ENCODE assay signal across 8 cellular contexts in genomic region chr20:34871966-34872603, GRCh38. TPM values are rescaled to one million over a fixed set of nuclear protein-coding genes. Genes with fewer than 3 reads are reported as not detected.
DNase-seq lines count a peak whose midpoint lies in the region; ATAC-seq, FAIRE-seq and TF ChIP-seq lines count a peak whose summit lies in the region.

No MANE protein-coding gene starts in this region.

- no peaks in the 10 kb centered on the region for H3K27me3 Mint-ChIP-seq in T-helper 2 cell treated with Interferon-gamma antibody and Interleukin-4, amounts not matched to agents 5 μg/mL and 100 μg/mL, for 36 hours (ENCODE audit: low read depth)
- peaks cover 2% of the 10 kb centered on the region for H3K27me3 Mint-ChIP-seq in activated T-helper 2 cell treated with anti-CD3 and anti-CD28 coated beads, Interferon-gamma antibody, Interleukin-2, Interleukin-4, amounts not matched to agents 10 μg/mL and 5 μg/mL and 100 μg/mL, durations not matched to agents 14 hours and 24 hours and 36 hours (ENCODE audit: low read depth)

- no peaks in the 10 kb centered on the region for H3K36me3 ChIP-seq in kidney (ENCODE audit: control insufficient read depth in 1 of 2, insufficient read depth in 2 of 2, low read length in 2 of 2)

- H3K36me3 Mint-ChIP-seq in T-helper 2 cell treated with Interferon-gamma antibody and Interleukin-4, amounts not matched to agents 5 μg/mL and 100 μg/mL, for 36 hours (ENCODE audit: low read depth) = no peaks in the 10 kb centered on the region
- no peaks in the 10 kb centered on the region for H3K36me3 Mint-ChIP-seq in activated T-helper 2 cell treated with anti-CD3 and anti-CD28 coated beads, Interferon-gamma antibody, Interleukin-2, Interleukin-4, amounts not matched to agents 10 μg/mL and 5 μg/mL and 100 μg/mL, durations not matched to agents 14 hours and 24 hours and 36 hours (ENCODE audit: low read depth)

- peak overlapping the region; percentile 76 for H3K4me3 Mint-ChIP-seq in T-helper 2 cell treated with Interferon-gamma antibody and Interleukin-4, amounts not matched to agents 5 μg/mL and 100 μg/mL, for 36 hours
- peak overlapping the region; percentile 75 for H3K4me3 Mint-ChIP-seq in activated T-helper 2 cell treated with anti-CD3 and anti-CD28 coated beads, Interferon-gamma antibody, Interleukin-2, Interleukin-4, amounts not matched to agents 10 μg/mL and 5 μg/mL and 100 μg/mL, durations not matched to agents 14 hours and 24 hours and 36 hours (ENCODE audit: low read depth)

- peak overlapping the region; percentile 56 to 76 for H3K9ac ChIP-seq in kidney (ENCODE audit: low read length in 2 of 2)

- peaks cover 13 to 27% of the 10 kb centered on the region in 2 donors for H3K4me1 ChIP-seq in kidney (ENCODE audit: control insufficient read depth in 1 of 2, insufficient read depth in 1 of 2, low read depth in 1 of 2, low read length in 2 of 2)

- FAIRE-seq in kidney (lab: Jason Lieb, UNC) = no peak

- no peaks in the 10 kb centered on the region for H3K9me3 Mint-ChIP-seq in T-helper 2 cell treated with Interferon-gamma antibody and Interleukin-4, amounts not matched to agents 5 μg/mL and 100 μg/mL, for 36 hours
- H3K9me3 Mint-ChIP-seq in activated T-helper 2 cell treated with anti-CD3 and anti-CD28 coated beads, Interferon-gamma antibody, Interleukin-2, Interleukin-4, amounts not matched to agents 10 μg/mL and 5 μg/mL and 100 μg/mL, durations not matched to agents 14 hours and 24 hours and 36 hours = no peaks in the 10 kb centered on the region

- peaks cover 47% of the 10 kb centered on the region for H3K4me1 Mint-ChIP-seq in T-helper 2 cell treated with Interferon-gamma antibody and Interleukin-4, amounts not matched to agents 5 μg/mL and 100 μg/mL, for 36 hours (ENCODE audit: low read depth)
- H3K4me1 Mint-ChIP-seq in activated T-helper 2 cell treated with anti-CD3 and anti-CD28 coated beads, Interferon-gamma antibody, Interleukin-2, Interleukin-4, amounts not matched to agents 10 μg/mL and 5 μg/mL and 100 μg/mL, durations not matched to agents 14 hours and 24 hours and 36 hours (ENCODE audit: low read depth) = peaks cover 48% of the 10 kb centered on the region

- ATAC-seq in HG03565 (IDR thresholded peaks at IDR 0.05; ENCODE audit: unreplicated experiment) = no peak
- no peak for ATAC-seq in HG03135 (IDR thresholded peaks at IDR 0.05; ENCODE audit: unreplicated experiment)

- intact Hi-C loops in activated T-helper 2 cell treated with anti-CD3 and anti-CD28 coated beads, Interferon-gamma antibody, Interleukin-2, Interleukin-4, amounts not matched to agents 10 μg/mL and 5 μg/mL and 100 μg/mL, durations not matched to agents 14 hours and 24 hours and 36 hours (cut with micrococcal nuclease) = no loop called here
- intact Hi-C loops in kidney (cut with DNase I) = loop anchor here (5.0 kb wide), 1 partner anchor 85 kb away; the partner anchor contains the start of genes GSS and MYH7B

- H3K27ac Mint-ChIP-seq in T-helper 2 cell treated with Interferon-gamma antibody and Interleukin-4, amounts not matched to agents 5 μg/mL and 100 μg/mL, for 36 hours = peak overlapping the region; percentile 55
- H3K27ac Mint-ChIP-seq in activated T-helper 2 cell treated with anti-CD3 and anti-CD28 coated beads, Interferon-gamma antibody, Interleukin-2, Interleukin-4, amounts not matched to agents 10 μg/mL and 5 μg/mL and 100 μg/mL, durations not matched to agents 14 hours and 24 hours and 36 hours = peak overlapping the region; percentile 51

- H3K27ac ChIP-seq in kidney (ENCODE audit: low read depth in 2 of 2, low read length in 2 of 2) (no peak overlapping the region), substantia nigra (ENCODE audit: low read depth, low read length, poor library complexity, severe bottlenecking) (peak overlapping the region; percentile 76)

- no peak for DNase-seq in T-helper 2 cell treated with Interferon-gamma antibody and Interleukin-4, amounts not matched to agents 5 μg/mL and 100 μg/mL, for 36 hours (ENCODE audit: low spot score)
- DNase-seq in T-helper 2 cell = no peak
- no peak for DNase-seq in activated T-helper 2 cell treated with anti-CD3 and anti-CD28 coated beads, Interferon-gamma antibody, Interleukin-2, Interleukin-4, amounts not matched to agents 10 μg/mL and 5 μg/mL and 100 μg/mL, durations not matched to agents 14 hours and 24 hours and 36 hours (ENCODE audit: low spot score)
- no peak for DNase-seq in kidney
- DNase-seq in substantia nigra (lab: John Stamatoyannopoulos, UW) = peak in 1 of 49 donors; percentile 49
- DNase-seq in NCI-H446 (lab: John Stamatoyannopoulos, UW) = no peak

- TF ChIP-seq CTCF in kidney (IDR thresholded peaks at IDR 0.05; ENCODE audit: borderline replicate concordance, extremely low read depth, insufficient read depth) = no peak

- no peaks in the 10 kb centered on the region for H3K9me3 ChIP-seq in kidney (ENCODE audit: control insufficient read depth in 1 of 2, low read length in 2 of 2)

- H3K4me3 ChIP-seq in kidney (ENCODE audit: low read length in 2 of 2) = peak overlapping the region; percentile 73 to 77

RNA-seq across cellular contexts. Expression of gene GGT7, which starts 0.6 kb away (rescaled TPM):
- 13.3 and 13.5 TPM in 2 replicates for total RNA-seq in activated T-helper 2 cell treated with anti-CD3 and anti-CD28 coated beads, Interferon-gamma antibody, Interleukin-2, Interleukin-4, amounts not matched to agents 10 μg/mL and 5 μg/mL and 100 μg/mL, durations not matched to agents 14 hours and 24 hours and 36 hours
- 27.0 TPM for total RNA-seq in kidney
- 24.3 TPM for polyA plus RNA-seq in kidney (ENCODE audit: insufficient read depth, low read depth, low replicate concordance)

RNA-seq across cellular contexts. Expression of gene ACSS2, which starts 4.3 kb away (rescaled TPM):
- 51.3 and 59.4 TPM in 2 replicates for total RNA-seq in activated T-helper 2 cell treated with anti-CD3 and anti-CD28 coated beads, Interferon-gamma antibody, Interleukin-2, Interleukin-4, amounts not matched to agents 10 μg/mL and 5 μg/mL and 100 μg/mL, durations not matched to agents 14 hours and 24 hours and 36 hours
- 53.1 TPM for total RNA-seq in kidney
- 98.9 TPM for polyA plus RNA-seq in kidney (ENCODE audit: insufficient read depth, low read depth, low replicate concordance)

RNA-seq across cellular contexts. Expression of gene NCOA6, which starts 46.6 kb away (rescaled TPM):
- total RNA-seq in activated T-helper 2 cell treated with anti-CD3 and anti-CD28 coated beads, Interferon-gamma antibody, Interleukin-2, Interleukin-4, amounts not matched to agents 10 μg/mL and 5 μg/mL and 100 μg/mL, durations not matched to agents 14 hours and 24 hours and 36 hours = 29.1 and 30.9 TPM in 2 replicates
- 28.1 TPM for total RNA-seq in kidney
- 30.8 TPM for polyA plus RNA-seq in kidney (ENCODE audit: insufficient read depth, low read depth, low replicate concordance)
